ENCODE assay signal across 1 cellular context in the genomic region with DNA sequence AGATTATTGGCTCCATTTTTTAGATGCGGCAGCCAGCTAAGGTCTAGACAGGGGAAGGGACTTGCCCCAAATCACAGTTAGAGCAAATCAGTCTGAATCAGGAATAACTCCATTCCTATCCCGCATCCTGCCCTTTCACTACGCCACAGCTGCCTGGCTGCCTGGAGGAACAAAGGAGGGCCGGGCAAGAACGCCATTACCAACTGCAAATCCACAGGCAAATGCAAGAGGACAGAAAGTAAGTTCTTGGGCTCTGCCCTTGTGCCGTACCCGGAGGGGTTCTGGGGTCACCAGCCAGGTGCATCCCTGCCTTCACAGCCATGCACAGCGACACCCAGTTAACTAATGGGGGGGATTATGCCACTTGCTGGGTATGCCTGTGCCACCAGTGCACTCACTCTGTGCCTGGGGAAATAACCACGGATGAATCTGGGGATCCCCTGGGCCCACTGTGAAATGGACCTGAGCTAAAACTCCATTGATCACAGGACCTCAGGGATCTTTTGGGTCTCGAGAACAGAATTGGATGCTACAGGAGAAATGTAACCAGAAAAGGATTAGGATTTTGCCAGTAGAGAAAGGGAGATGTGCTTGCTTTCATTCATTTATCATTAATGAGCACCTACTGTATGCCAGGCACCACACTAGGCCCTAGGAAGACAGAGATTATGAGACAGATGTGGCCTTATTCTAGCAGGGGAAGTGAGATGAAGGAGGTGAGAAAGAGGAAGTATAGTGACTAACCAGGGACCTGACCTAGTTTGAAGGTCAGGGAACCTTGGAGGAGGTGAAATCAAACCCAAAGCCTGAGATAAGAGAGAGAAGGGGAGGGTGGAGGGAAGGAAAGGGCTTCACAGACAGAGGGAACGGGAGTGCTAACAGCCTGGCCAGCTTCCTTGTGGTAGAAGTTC.
A peak's percentile ranks its signal among the peaks of the same experiment; 100 is the strongest.
TF ChIP-seq lines count a peak whose summit lies in the region.

No MANE protein-coding gene starts in this region.

TF ChIP-seq in K562, 482 proteins besides CTCF, POLR2A, EP300 and RAD21 (continued from another document and continues in another):
- TF ChIP-seq, protein P1, sequence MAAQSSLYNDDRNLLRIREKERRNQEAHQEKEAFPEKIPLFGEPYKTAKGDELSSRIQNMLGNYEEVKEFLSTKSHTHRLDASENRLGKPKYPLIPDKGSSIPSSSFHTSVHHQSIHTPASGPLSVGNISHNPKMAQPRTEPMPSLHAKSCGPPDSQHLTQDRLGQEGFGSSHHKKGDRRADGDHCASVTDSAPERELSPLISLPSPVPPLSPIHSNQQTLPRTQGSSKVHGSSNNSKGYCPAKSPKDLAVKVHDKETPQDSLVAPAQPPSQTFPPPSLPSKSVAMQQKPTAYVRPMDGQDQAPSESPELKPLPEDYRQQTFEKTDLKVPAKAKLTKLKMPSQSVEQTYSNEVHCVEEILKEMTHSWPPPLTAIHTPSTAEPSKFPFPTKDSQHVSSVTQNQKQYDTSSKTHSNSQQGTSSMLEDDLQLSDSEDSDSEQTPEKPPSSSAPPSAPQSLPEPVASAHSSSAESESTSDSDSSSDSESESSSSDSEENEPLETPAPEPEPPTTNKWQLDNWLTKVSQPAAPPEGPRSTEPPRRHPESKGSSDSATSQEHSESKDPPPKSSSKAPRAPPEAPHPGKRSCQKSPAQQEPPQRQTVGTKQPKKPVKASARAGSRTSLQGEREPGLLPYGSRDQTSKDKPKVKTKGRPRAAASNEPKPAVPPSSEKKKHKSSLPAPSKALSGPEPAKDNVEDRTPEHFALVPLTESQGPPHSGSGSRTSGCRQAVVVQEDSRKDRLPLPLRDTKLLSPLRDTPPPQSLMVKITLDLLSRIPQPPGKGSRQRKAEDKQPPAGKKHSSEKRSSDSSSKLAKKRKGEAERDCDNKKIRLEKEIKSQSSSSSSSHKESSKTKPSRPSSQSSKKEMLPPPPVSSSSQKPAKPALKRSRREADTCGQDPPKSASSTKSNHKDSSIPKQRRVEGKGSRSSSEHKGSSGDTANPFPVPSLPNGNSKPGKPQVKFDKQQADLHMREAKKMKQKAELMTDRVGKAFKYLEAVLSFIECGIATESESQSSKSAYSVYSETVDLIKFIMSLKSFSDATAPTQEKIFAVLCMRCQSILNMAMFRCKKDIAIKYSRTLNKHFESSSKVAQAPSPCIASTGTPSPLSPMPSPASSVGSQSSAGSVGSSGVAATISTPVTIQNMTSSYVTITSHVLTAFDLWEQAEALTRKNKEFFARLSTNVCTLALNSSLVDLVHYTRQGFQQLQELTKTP (IDR thresholded peaks at IDR 0.05; ENCODE audit: low read depth in 1 of 2, partially characterized antibody in 2 of 2), result peak in 1 of 2 experiments; percentile 69
- no peak for TF ChIP-seq MIER1 (IDR thresholded peaks at IDR 0.05; ENCODE audit: low read depth)
- 0 out of 2 replicates have a peak, but pooled peaks have one; percentile 72 for TF ChIP-seq NR1H2 (CRISPR knock-in tag; IDR thresholded peaks at IDR 0.05)
- TF ChIP-seq BRD4 (IDR thresholded peaks at IDR 0.05), result no peak
- 0 out of 2 replicates have a peak, but pooled peaks have one; percentile 58 for TF ChIP-seq ZNF197 (CRISPR knock-in tag; IDR thresholded peaks at IDR 0.05; ENCODE audit: low read depth)
- TF ChIP-seq, protein P2, sequence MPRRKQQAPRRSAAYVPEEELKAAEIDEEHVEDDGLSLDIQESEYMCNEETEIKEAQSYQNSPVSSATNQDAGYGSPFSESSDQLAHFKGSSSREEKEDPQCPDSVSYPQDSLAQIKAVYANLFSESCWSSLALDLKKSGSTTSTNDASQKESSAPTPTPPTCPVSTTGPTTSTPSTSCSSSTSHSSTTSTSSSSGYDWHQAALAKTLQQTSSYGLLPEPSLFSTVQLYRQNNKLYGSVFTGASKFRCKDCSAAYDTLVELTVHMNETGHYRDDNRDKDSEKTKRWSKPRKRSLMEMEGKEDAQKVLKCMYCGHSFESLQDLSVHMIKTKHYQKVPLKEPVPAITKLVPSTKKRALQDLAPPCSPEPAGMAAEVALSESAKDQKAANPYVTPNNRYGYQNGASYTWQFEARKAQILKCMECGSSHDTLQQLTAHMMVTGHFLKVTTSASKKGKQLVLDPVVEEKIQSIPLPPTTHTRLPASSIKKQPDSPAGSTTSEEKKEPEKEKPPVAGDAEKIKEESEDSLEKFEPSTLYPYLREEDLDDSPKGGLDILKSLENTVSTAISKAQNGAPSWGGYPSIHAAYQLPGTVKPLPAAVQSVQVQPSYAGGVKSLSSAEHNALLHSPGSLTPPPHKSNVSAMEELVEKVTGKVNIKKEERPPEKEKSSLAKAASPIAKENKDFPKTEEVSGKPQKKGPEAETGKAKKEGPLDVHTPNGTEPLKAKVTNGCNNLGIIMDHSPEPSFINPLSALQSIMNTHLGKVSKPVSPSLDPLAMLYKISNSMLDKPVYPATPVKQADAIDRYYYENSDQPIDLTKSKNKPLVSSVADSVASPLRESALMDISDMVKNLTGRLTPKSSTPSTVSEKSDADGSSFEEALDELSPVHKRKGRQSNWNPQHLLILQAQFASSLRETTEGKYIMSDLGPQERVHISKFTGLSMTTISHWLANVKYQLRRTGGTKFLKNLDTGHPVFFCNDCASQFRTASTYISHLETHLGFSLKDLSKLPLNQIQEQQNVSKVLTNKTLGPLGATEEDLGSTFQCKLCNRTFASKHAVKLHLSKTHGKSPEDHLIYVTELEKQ (CRISPR knock-in tag; IDR thresholded peaks at IDR 0.05), result no peak
- TF ChIP-seq, protein P3, sequence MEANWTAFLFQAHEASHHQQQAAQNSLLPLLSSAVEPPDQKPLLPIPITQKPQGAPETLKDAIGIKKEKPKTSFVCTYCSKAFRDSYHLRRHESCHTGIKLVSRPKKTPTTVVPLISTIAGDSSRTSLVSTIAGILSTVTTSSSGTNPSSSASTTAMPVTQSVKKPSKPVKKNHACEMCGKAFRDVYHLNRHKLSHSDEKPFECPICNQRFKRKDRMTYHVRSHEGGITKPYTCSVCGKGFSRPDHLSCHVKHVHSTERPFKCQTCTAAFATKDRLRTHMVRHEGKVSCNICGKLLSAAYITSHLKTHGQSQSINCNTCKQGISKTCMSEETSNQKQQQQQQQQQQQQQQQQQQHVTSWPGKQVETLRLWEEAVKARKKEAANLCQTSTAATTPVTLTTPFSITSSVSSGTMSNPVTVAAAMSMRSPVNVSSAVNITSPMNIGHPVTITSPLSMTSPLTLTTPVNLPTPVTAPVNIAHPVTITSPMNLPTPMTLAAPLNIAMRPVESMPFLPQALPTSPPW (CRISPR knock-in tag; IDR thresholded peaks at IDR 0.05), result peak; percentile 89
- TF ChIP-seq, protein P4, sequence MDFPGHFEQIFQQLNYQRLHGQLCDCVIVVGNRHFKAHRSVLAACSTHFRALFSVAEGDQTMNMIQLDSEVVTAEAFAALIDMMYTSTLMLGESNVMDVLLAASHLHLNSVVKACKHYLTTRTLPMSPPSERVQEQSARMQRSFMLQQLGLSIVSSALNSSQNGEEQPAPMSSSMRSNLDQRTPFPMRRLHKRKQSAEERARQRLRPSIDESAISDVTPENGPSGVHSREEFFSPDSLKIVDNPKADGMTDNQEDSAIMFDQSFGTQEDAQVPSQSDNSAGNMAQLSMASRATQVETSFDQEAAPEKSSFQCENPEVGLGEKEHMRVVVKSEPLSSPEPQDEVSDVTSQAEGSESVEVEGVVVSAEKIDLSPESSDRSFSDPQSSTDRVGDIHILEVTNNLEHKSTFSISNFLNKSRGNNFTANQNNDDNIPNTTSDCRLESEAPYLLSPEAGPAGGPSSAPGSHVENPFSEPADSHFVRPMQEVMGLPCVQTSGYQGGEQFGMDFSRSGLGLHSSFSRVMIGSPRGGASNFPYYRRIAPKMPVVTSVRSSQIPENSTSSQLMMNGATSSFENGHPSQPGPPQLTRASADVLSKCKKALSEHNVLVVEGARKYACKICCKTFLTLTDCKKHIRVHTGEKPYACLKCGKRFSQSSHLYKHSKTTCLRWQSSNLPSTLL (IDR thresholded peaks at IDR 0.05), result no peak
- TF ChIP-seq DNMT1 (IDR thresholded peaks at IDR 0.05), result no peak
- TF ChIP-seq TARDBP (IDR thresholded peaks at IDR 0.05), result peak; percentile 53; the same call in 1 of the 2 replicates
- no peak for TF ChIP-seq RBM25 (IDR thresholded peaks at IDR 0.05; ENCODE audit: low read depth, low read length, severe bottlenecking)
- peak; percentile 82 for TF ChIP-seq NR2C1 (IDR thresholded peaks at IDR 0.05)
- peak; percentile 85 for TF ChIP-seq NR2C1 (tag; IDR thresholded peaks at IDR 0.05)
- TF ChIP-seq, protein P5, sequence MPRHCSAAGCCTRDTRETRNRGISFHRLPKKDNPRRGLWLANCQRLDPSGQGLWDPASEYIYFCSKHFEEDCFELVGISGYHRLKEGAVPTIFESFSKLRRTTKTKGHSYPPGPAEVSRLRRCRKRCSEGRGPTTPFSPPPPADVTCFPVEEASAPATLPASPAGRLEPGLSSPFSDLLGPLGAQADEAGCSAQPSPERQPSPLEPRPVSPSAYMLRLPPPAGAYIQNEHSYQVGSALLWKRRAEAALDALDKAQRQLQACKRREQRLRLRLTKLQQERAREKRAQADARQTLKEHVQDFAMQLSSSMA (CRISPR knock-in tag; IDR thresholded peaks at IDR 0.05), result no peak
- TF ChIP-seq HDAC1 (IDR thresholded peaks at IDR 0.05), result peak in 1 of 2 experiments; percentile 96; a peak in 2 of 4 replicates
- TF ChIP-seq NCOA2 (IDR thresholded peaks at IDR 0.05; ENCODE audit: partially characterized antibody in 2 of 2), result no peak
- TF ChIP-seq BCOR (IDR thresholded peaks at IDR 0.05), result peak; percentile 83
- TF ChIP-seq CBX8 (IDR thresholded peaks at IDR 0.05; ENCODE audit: borderline replicate concordance, extremely low read depth, low read depth, low read length, poor library complexity, severe bottlenecking), result no peak
- TF ChIP-seq STAG1 (CRISPR knock-in tag; IDR thresholded peaks at IDR 0.05; ENCODE audit: borderline replicate concordance), result no peak
- peak; percentile 70 for TF ChIP-seq TOE1 (IDR thresholded peaks at IDR 0.05; ENCODE audit: borderline replicate concordance)
- TF ChIP-seq TOE1 (CRISPR knock-in tag; IDR thresholded peaks at IDR 0.05; ENCODE audit: borderline replicate concordance, low read depth), result no peak
- TF ChIP-seq SOX6 (IDR thresholded peaks at IDR 0.05), result peak; percentile 36; the same call in 1 of the 2 replicates
- TF ChIP-seq HNRNPL (IDR thresholded peaks at IDR 0.05; ENCODE audit: low read depth, low read length), result no peak
- TF ChIP-seq, protein P6, sequence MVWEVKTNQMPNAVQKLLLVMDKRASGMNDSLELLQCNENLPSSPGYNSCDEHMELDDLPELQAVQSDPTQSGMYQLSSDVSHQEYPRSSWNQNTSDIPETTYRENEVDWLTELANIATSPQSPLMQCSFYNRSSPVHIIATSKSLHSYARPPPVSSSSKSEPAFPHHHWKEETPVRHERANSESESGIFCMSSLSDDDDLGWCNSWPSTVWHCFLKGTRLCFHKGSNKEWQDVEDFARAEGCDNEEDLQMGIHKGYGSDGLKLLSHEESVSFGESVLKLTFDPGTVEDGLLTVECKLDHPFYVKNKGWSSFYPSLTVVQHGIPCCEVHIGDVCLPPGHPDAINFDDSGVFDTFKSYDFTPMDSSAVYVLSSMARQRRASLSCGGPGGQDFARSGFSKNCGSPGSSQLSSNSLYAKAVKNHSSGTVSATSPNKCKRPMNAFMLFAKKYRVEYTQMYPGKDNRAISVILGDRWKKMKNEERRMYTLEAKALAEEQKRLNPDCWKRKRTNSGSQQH (CRISPR knock-in tag; IDR thresholded peaks at IDR 0.05), result no peak
- TF ChIP-seq ESRRA (IDR thresholded peaks at IDR 0.05; ENCODE audit: borderline replicate concordance, low read depth), result peak; percentile 100
- TF ChIP-seq SMAD2 (IDR thresholded peaks at IDR 0.05; ENCODE audit: low read depth, low read length), result no peak
- no peak for TF ChIP-seq YBX1 (IDR thresholded peaks at IDR 0.05)
- peak; percentile 78 for TF ChIP-seq BRD9 (IDR thresholded peaks at IDR 0.05; ENCODE audit: low read depth, partially characterized antibody)
- no peak for TF ChIP-seq SREBF1 (IDR thresholded peaks at IDR 0.05; ENCODE audit: borderline replicate concordance, low read depth, low read length)
- peak; percentile 41; the same call in 1 of the 2 replicates for TF ChIP-seq ZNF24 (IDR thresholded peaks at IDR 0.05)
- TF ChIP-seq CTBP1 (IDR thresholded peaks at IDR 0.05; ENCODE audit: borderline replicate concordance), result peak; percentile 94
- TF ChIP-seq, protein P7, sequence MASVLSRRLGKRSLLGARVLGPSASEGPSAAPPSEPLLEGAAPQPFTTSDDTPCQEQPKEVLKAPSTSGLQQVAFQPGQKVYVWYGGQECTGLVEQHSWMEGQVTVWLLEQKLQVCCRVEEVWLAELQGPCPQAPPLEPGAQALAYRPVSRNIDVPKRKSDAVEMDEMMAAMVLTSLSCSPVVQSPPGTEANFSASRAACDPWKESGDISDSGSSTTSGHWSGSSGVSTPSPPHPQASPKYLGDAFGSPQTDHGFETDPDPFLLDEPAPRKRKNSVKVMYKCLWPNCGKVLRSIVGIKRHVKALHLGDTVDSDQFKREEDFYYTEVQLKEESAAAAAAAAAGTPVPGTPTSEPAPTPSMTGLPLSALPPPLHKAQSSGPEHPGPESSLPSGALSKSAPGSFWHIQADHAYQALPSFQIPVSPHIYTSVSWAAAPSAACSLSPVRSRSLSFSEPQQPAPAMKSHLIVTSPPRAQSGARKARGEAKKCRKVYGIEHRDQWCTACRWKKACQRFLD (CRISPR knock-in tag; IDR thresholded peaks at IDR 0.05), result peak; percentile 37; the same call in 1 of the 2 replicates
- TF ChIP-seq ZNF316 (IDR thresholded peaks at IDR 0.05), result no peak
- TF ChIP-seq ZNF354B (CRISPR knock-in tag; IDR thresholded peaks at IDR 0.05), result no peak
- TF ChIP-seq TAL1 (IDR thresholded peaks at IDR 0.05), result peak; percentile 29; the same call in 1 of the 2 replicates
- peak; percentile 67 for TF ChIP-seq ADNP (tag; IDR thresholded peaks at IDR 0.05)
- TF ChIP-seq, protein P8, sequence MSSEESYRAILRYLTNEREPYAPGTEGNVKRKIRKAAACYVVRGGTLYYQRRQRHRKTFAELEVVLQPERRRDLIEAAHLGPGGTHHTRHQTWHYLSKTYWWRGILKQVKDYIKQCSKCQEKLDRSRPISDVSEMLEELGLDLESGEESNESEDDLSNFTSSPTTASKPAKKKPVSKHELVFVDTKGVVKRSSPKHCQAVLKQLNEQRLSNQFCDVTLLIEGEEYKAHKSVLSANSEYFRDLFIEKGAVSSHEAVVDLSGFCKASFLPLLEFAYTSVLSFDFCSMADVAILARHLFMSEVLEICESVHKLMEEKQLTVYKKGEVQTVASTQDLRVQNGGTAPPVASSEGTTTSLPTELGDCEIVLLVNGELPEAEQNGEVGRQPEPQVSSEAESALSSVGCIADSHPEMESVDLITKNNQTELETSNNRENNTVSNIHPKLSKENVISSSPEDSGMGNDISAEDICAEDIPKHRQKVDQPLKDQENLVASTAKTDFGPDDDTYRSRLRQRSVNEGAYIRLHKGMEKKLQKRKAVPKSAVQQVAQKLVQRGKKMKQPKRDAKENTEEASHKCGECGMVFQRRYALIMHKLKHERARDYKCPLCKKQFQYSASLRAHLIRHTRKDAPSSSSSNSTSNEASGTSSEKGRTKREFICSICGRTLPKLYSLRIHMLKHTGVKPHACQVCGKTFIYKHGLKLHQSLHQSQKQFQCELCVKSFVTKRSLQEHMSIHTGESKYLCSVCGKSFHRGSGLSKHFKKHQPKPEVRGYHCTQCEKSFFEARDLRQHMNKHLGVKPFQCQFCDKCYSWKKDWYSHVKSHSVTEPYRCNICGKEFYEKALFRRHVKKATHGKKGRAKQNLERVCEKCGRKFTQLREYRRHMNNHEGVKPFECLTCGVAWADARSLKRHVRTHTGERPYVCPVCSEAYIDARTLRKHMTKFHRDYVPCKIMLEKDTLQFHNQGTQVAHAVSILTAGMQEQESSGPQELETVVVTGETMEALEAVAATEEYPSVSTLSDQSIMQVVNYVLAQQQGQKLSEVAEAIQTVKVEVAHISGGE (CRISPR knock-in tag; IDR thresholded peaks at IDR 0.05), result no peak
- TF ChIP-seq ZNF77 (CRISPR knock-in tag; IDR thresholded peaks at IDR 0.05), result no peak
